Comparison of ENCODE assay signal across 14 cellular contexts in genomic region chr13:98265669-98266551, GRCh38.
DNase-seq lines count a peak whose midpoint lies in the region; ATAC-seq and TF ChIP-seq lines count a peak whose summit lies in the region.
"Had no signal": no experiment of that assay in that cellular context is flagged by ENCODE, and none has a peak within 500 bp of the region (broad histone marks: within the 10 kb centered on the region; RNA-seq: fewer than 3 reads in every experiment).

No MANE protein-coding gene starts in this region.

- CTCF ChIA-PET in AG04450 (lab: Charles Lee): no interaction called here

- no peaks in the 10 kb centered on the region for H3K9me2 ChIP-seq in Karpas-422 (replicated peaks; ENCODE audit: insufficient read depth, low read length)

- H3K4me1 ChIP-seq in Karpas-422 (ENCODE audit: low read length): no peaks in the 10 kb centered on the region

- no peak overlapping the region for H2AFZ ChIP-seq in Karpas-422 (ENCODE audit: low read length)

- ATAC-seq in HG03520 (IDR thresholded peaks at IDR 0.05; ENCODE audit: unreplicated experiment): no peak
- ATAC-seq in stimulated activated naive CD8-positive, alpha-beta T cell treated with anti-CD3 and anti-CD28 coated beads, Interleukin-15, amount 100 ng/mL, for 72 hours: no peak

- H3K27ac ChIP-seq in AG04450 (ENCODE audit: low read depth, low read length) (peak overlapping the region; percentile 47), Karpas-422 (ENCODE audit: low read length) (no peak overlapping the region)

- no peaks in the 10 kb centered on the region for H3K27me3 Mint-ChIP-seq in stimulated activated naive CD8-positive, alpha-beta T cell treated with anti-CD3 and anti-CD28 coated beads, Interleukin-15, amount 100 ng/mL, for 72 hours
- H3K27me3 Mint-ChIP-seq: activated CD4-positive, alpha-beta T cell treated with anti-CD3 and anti-CD28 coated beads, Interleukin-2, amount 10 ng/mL, durations not matched to agents 24 days and 14 days had no signal

- H3K9me3 Mint-ChIP-seq in stimulated activated naive CD8-positive, alpha-beta T cell treated with anti-CD3 and anti-CD28 coated beads, Interleukin-15, amount 100 ng/mL, for 72 hours: no peaks in the 10 kb centered on the region
- H3K9me3 Mint-ChIP-seq: activated CD4-positive, alpha-beta T cell treated with anti-CD3 and anti-CD28 coated beads, Interleukin-2, amount 10 ng/mL, durations not matched to agents 24 days and 14 days; activated T-helper 1 cell treated with anti-CD3 and anti-CD28 coated beads, Interleukin-12 subunit alpha, Interleukin-12 subunit beta, Interleukin-2, Interleukin-4 antibody, amounts not matched to agents 30 ng/mL and 10 ng/mL and 1 ng/mL, durations not matched to agents 14 hours and 24 hours and 36 hours had no signal

- DNase-seq in AG04450 (ENCODE audit: low read depth, low spot score): no peak
- DNase-seq in MG63: peak; percentile 11
- peak; percentile 22 for DNase-seq in fibroblast of peridontal ligament (ENCODE audit: extremely low read depth)
- peak; percentile 59 for DNase-seq in mucosa of gallbladder (ENCODE audit: low spot score)
- DNase-seq in stimulated activated naive CD8-positive, alpha-beta T cell treated with anti-CD3 and anti-CD28 coated beads, Interleukin-15, amount 100 ng/mL, for 72 hours: no peak
- DNase-seq in activated CD8-positive, alpha-beta memory T cell treated with anti-CD3 and anti-CD28 coated beads, Interleukin-2, amount 50 U/mL, for 48 hours: no peak
- DNase-seq in Karpas-422: no peak
- DNase-seq: activated CD4-positive, alpha-beta T cell treated with anti-CD3 and anti-CD28 coated beads, Interleukin-2, amount 10 ng/mL, durations not matched to agents 24 days and 14 days; aorta; DMS53; effector CD8-positive, alpha-beta T cell had no signal

- no peak overlapping the region for H3K4me3 Mint-ChIP-seq in stimulated activated naive CD8-positive, alpha-beta T cell treated with anti-CD3 and anti-CD28 coated beads, Interleukin-15, amount 100 ng/mL, for 72 hours
- H3K4me3 Mint-ChIP-seq: activated CD4-positive, alpha-beta T cell treated with anti-CD3 and anti-CD28 coated beads, Interleukin-2, amount 10 ng/mL, durations not matched to agents 24 days and 14 days; activated T-helper 1 cell treated with anti-CD3 and anti-CD28 coated beads, Interleukin-12 subunit alpha, Interleukin-12 subunit beta, Interleukin-2, Interleukin-4 antibody, amounts not matched to agents 30 ng/mL and 10 ng/mL and 1 ng/mL, durations not matched to agents 14 hours and 24 hours and 36 hours had no signal

- H3K27me3 ChIP-seq in AG04450 (ENCODE audit: control insufficient read depth, insufficient read depth, low read length) (no peaks in the 10 kb centered on the region), MG63 (no peaks in the 10 kb centered on the region), Karpas-422 (ENCODE audit: low read length) (no peaks in the 10 kb centered on the region)

- no peaks in the 10 kb centered on the region for H3K79me2 ChIP-seq in Karpas-422 (ENCODE audit: low read length)

- H3K36me3 ChIP-seq in MG63: no peaks in the 10 kb centered on the region; the same call in 1 of the 2 replicates
- no peaks in the 10 kb centered on the region for H3K36me3 ChIP-seq in Karpas-422 (ENCODE audit: insufficient read depth, low read length)

- H3K9me3 ChIP-seq in AG04450 (ENCODE audit: control insufficient read depth, insufficient read depth, low read length) (no peaks in the 10 kb centered on the region), MG63 (no peaks in the 10 kb centered on the region), Karpas-422 (ENCODE audit: low read length) (no peaks in the 10 kb centered on the region)

- POLR2A ChIA-PET in AG04450 (lab: Yijun Ruan, JAX): interaction anchor here (0.9 to 1.1 kb wide), 3 partner anchors 9 to 19 kb away, joined by 3 read pairs; no protein-coding TSS in a partner anchor

- H3K27ac Mint-ChIP-seq in stimulated activated naive CD8-positive, alpha-beta T cell treated with anti-CD3 and anti-CD28 coated beads, Interleukin-15, amount 100 ng/mL, for 72 hours: no peak overlapping the region
- H3K27ac Mint-ChIP-seq: activated CD4-positive, alpha-beta T cell treated with anti-CD3 and anti-CD28 coated beads, Interleukin-2, amount 10 ng/mL, durations not matched to agents 24 days and 14 days; activated T-helper 1 cell treated with anti-CD3 and anti-CD28 coated beads, Interleukin-12 subunit alpha, Interleukin-12 subunit beta, Interleukin-2, Interleukin-4 antibody, amounts not matched to agents 30 ng/mL and 10 ng/mL and 1 ng/mL, durations not matched to agents 14 hours and 24 hours and 36 hours had no signal

- H3K4me3 ChIP-seq in AG04450 (ENCODE audit: low read depth, low read length) (no peak overlapping the region), MG63 (no peak overlapping the region), Karpas-422 (ENCODE audit: low read length) (no peak overlapping the region)
- H3K4me3 ChIP-seq: lung had no signal

- H3K9ac ChIP-seq in Karpas-422 (ENCODE audit: low read length): no peak overlapping the region

- no peak for TF ChIP-seq CTCF in AG04450 (IDR thresholded peaks at IDR 0.05; ENCODE audit: low read depth, low read length)

- no peaks in the 10 kb centered on the region for H4K20me1 ChIP-seq in Karpas-422 (ENCODE audit: insufficient read depth, low read depth, low read length)

- H3K4me2 ChIP-seq in Karpas-422 (ENCODE audit: low read depth, low read length, poor library complexity, severe bottlenecking): no peak overlapping the region

- H3K4me1 Mint-ChIP-seq in stimulated activated naive CD8-positive, alpha-beta T cell treated with anti-CD3 and anti-CD28 coated beads, Interleukin-15, amount 100 ng/mL, for 72 hours: no peaks in the 10 kb centered on the region
- H3K4me1 Mint-ChIP-seq: activated CD4-positive, alpha-beta T cell treated with anti-CD3 and anti-CD28 coated beads, Interleukin-2, amount 10 ng/mL, durations not matched to agents 24 days and 14 days had no signal

Comparison
In these comparisons a context has a peak if more than half of its experiments do, and no peak if none do; other contexts are left out.
1. DNase-seq: peak in MG63 (single experiment), fibroblast of peridontal ligament (single experiment) and mucosa of gallbladder (single experiment); none in AG04450 (single experiment), stimulated activated naive CD8-positive, alpha-beta T cell treated with anti-CD3 and anti-CD28 coated beads, Interleukin-15, amount 100 ng/mL, for 72 hours (0 of 2), activated CD8-positive, alpha-beta memory T cell treated with anti-CD3 and anti-CD28 coated beads, Interleukin-2, amount 50 U/mL, for 48 hours (single experiment) and Karpas-422 (single experiment).